ENCODE assay signal across 19 cellular contexts in the genomic region with DNA sequence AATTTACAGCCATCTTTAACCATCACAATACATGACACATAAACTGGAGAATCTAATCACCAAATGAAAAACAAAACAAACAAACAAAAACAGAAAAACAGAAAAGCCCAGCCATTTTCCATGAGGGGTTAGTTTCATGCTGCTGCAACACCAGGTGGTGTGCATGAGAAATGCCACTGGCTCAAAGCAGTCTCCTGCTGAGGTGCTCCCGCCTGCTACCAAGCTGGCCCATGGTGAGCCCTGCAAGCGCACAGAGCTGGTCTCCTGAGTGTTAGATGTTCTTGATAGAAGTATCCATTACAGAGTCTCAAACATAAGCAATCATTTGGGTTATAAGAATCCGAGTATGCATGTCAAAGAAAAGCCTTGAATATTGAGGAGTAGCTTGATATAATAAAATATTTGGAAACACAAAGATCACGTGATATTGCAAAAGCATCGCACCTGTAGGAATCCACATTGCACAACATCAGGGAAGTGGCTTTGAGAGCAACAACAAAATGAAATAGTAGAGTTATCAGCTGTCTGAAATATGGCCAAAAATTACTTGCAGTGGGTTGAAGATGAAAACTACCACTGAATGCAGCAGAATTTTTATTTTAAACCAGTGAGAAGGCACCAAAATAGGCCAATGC.
"Had no signal": no experiment of that assay in that cellular context is flagged by ENCODE, and none has a peak within 500 bp of the region (broad histone marks: within the 10 kb centered on the region; RNA-seq: fewer than 3 reads in every experiment).

No MANE protein-coding gene starts in this region.

- H3K4me1 ChIP-seq: right atrium auricular region, thyroid gland had no signal

- H3K9me3 ChIP-seq: ovary, right atrium auricular region, thyroid gland had no signal

- H2AFZ ChIP-seq: hepatocyte had no signal

- H3K4me1 Mint-ChIP-seq: natural killer cell, neural crest cell had no signal

- H3K36me3 Mint-ChIP-seq: mesothelial cell of epicardium, natural killer cell had no signal

- H3K36me3 ChIP-seq: ovary, right atrium auricular region, thyroid gland had no signal

- H3K79me2 ChIP-seq: hepatocyte had no signal

- H3K27ac Mint-ChIP-seq: dendritic cell treated with granulocyte-macrophage colony-stimulating factor and Interleukin-4, amounts not matched to agents 40 ng/mL and 50 ng/mL, for 4 days; effector memory CD8-positive, alpha-beta T cell; mesothelial cell of epicardium; natural killer cell; type B pancreatic cell had no signal

- H3K4me2 ChIP-seq: hepatocyte had no signal

- H3K27me3 Mint-ChIP-seq: dendritic cell treated with granulocyte-macrophage colony-stimulating factor and Interleukin-4, amounts not matched to agents 40 ng/mL and 50 ng/mL, for 4 days; type B pancreatic cell had no signal

- ATAC-seq: effector memory CD8-positive, alpha-beta T cell; foreskin keratinocyte; left colon; left ventricle myocardium superior; natural killer cell had no signal

- H3K4me3 ChIP-seq: hepatocyte, ovary, right atrium auricular region, thyroid gland had no signal

- H3K9me3 Mint-ChIP-seq: dendritic cell treated with granulocyte-macrophage colony-stimulating factor and Interleukin-4, amounts not matched to agents 40 ng/mL and 50 ng/mL, for 4 days; effector memory CD8-positive, alpha-beta T cell; natural killer cell; neural crest cell had no signal

- H3K27ac ChIP-seq: foreskin keratinocyte, hepatocyte, ovary, right atrium auricular region, thyroid gland had no signal

- H3K4me3 Mint-ChIP-seq: dendritic cell treated with granulocyte-macrophage colony-stimulating factor and Interleukin-4, amounts not matched to agents 40 ng/mL and 50 ng/mL, for 4 days; effector memory CD8-positive, alpha-beta T cell; mesothelial cell of epicardium; natural killer cell; neural crest cell; type B pancreatic cell had no signal

- DNase-seq: effector memory CD8-positive, alpha-beta T cell; erythroblast; foreskin keratinocyte; head of caudate nucleus; left colon; left ventricle myocardium superior; natural killer cell; nucleus accumbens; ovary; small intestine; stimulated activated CD4-positive, alpha-beta T cell treated with anti-CD3 and anti-CD28 coated beads, Interleukin-2, amount 100 ng/mL, for 48 hours; stimulated activated naive CD4-positive, alpha-beta T cell treated with Interleukin-2 at 50 U/mL for 16 hours; thyroid gland had no signal

- H3K27me3 ChIP-seq: foreskin keratinocyte, hepatocyte, ovary, right atrium auricular region, thyroid gland had no signal
